ENCODE assay signal across 1 cellular context in the genomic region with DNA sequence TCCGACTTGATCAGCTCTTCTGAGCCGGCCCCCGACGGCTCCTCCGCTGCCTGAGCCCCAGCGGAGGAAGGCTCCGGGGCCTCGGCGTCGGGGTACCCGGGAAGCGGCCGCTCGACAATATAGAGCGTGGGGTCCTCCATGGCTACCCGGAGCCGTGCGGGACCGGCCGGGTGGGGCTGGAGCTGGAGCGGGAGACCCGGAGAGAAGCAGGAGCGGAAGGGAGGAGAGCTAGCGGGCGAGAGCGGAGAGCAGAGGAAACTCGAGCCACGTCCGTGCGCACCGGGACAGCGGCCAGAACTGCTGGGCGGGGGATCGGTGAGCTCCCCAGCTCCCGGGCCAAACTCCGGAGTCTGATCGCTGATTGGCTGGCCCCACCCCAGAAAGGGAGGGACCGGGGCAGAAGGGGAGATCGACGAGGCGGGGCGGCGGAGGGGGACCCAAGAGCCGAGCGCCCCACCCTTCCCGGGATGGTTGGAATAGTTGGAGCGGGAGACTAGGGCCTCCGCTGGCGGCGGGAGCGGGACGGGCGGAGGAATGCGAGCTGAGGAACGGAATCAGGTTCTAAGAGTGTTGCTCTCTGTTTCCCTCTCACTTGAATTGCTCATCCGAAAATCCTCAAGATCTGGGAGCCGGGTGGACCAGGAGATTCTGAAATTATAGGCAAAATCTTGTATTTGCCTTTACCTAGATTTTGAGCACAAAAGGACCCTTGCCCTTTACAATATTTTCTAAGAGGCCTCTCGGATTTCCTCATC.
TF ChIP-seq lines count a peak whose summit lies in the region.

A gene with protein sequence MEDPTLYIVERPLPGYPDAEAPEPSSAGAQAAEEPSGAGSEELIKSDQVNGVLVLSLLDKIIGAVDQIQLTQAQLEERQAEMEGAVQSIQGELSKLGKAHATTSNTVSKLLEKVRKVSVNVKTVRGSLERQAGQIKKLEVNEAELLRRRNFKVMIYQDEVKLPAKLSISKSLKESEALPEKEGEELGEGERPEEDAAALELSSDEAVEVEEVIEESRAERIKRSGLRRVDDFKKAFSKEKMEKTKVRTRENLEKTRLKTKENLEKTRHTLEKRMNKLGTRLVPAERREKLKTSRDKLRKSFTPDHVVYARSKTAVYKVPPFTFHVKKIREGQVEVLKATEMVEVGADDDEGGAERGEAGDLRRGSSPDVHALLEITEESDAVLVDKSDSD (minus strand): TSS at position 299 of the 755 bp plus-strand sequence. CDS start 159 bp downstream, at position 140.

TF ChIP-seq in HEK293, 187 proteins besides CTCF, POLR2A, EP300 and RAD21 (continued from another document and continues in another):
- no peak for TF ChIP-seq ZNF521 (tag by site-specific recombination; IDR thresholded peaks at IDR 0.05)
- no peak for TF ChIP-seq ZNF664 (tag by site-specific recombination; IDR thresholded peaks at IDR 0.05)
- no peak for TF ChIP-seq ZNF488 (tag by site-specific recombination; IDR thresholded peaks at IDR 0.05)
- TF ChIP-seq OSR2 (tag by site-specific recombination; IDR thresholded peaks at IDR 0.05), result no peak; the same call in 1 of the 2 replicates
- TF ChIP-seq PRDM6 (tag by site-specific recombination; IDR thresholded peaks at IDR 0.05), result no peak
- TF ChIP-seq ZNF433 (tag by site-specific recombination; IDR thresholded peaks at IDR 0.05; ENCODE audit: low read depth), result no peak
- no peak for TF ChIP-seq ZNF266 (tag by site-specific recombination; IDR thresholded peaks at IDR 0.05; ENCODE audit: low read depth)
- no peak for TF ChIP-seq ZNF670 (tag by site-specific recombination; IDR thresholded peaks at IDR 0.05; ENCODE audit: low read depth)
- TF ChIP-seq, protein P1, sequence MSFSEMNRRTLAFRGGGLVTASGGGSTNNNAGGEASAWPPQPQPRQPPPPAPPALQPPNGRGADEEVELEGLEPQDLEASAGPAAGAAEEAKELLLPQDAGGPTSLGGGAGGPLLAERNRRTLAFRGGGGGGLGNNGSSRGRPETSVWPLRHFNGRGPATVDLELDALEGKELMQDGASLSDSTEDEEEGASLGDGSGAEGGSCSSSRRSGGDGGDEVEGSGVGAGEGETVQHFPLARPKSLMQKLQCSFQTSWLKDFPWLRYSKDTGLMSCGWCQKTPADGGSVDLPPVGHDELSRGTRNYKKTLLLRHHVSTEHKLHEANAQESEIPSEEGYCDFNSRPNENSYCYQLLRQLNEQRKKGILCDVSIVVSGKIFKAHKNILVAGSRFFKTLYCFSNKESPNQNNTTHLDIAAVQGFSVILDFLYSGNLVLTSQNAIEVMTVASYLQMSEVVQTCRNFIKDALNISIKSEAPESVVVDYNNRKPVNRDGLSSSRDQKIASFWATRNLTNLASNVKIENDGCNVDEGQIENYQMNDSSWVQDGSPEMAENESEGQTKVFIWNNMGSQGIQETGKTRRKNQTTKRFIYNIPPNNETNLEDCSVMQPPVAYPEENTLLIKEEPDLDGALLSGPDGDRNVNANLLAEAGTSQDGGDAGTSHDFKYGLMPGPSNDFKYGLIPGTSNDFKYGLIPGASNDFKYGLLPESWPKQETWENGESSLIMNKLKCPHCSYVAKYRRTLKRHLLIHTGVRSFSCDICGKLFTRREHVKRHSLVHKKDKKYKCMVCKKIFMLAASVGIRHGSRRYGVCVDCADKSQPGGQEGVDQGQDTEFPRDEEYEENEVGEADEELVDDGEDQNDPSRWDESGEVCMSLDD (tag by site-specific recombination; IDR thresholded peaks at IDR 0.05), result peak; percentile 97
- no peak for TF ChIP-seq ZNF830 (tag by site-specific recombination; IDR thresholded peaks at IDR 0.05; ENCODE audit: low read depth)
- TF ChIP-seq ZNF555 (tag by site-specific recombination; conservative IDR thresholded peaks at IDR 0.05), result no peak
- peak; percentile 92 for TF ChIP-seq ZNF394 (tag by site-specific recombination; IDR thresholded peaks at IDR 0.05; ENCODE audit: borderline replicate concordance)
- TF ChIP-seq KLF1 (tag by site-specific recombination; IDR thresholded peaks at IDR 0.05), result peak; percentile 94
- TF ChIP-seq ZNF202 (tag by site-specific recombination; IDR thresholded peaks at IDR 0.05; ENCODE audit: borderline replicate concordance), result no peak
- TF ChIP-seq SP3 (tag by site-specific recombination; IDR thresholded peaks at IDR 0.05), result peak; percentile 94
- no peak for TF ChIP-seq ZNF302 (tag by site-specific recombination; IDR thresholded peaks at IDR 0.05; ENCODE audit: low read depth)
- no peak for TF ChIP-seq ZNF449 (tag by site-specific recombination; IDR thresholded peaks at IDR 0.05)
- TF ChIP-seq ZNF335 (tag by site-specific recombination; conservative IDR thresholded peaks at IDR 0.05), result peak; percentile 68
- no peak for TF ChIP-seq ZNF169 (tag by site-specific recombination; IDR thresholded peaks at IDR 0.05)
- TF ChIP-seq ZNF585B (tag by site-specific recombination; IDR thresholded peaks at IDR 0.05), result no peak
- no peak for TF ChIP-seq ZBTB49 (tag by site-specific recombination; IDR thresholded peaks at IDR 0.05; ENCODE audit: low read depth)
- no peak for TF ChIP-seq GLI2 (tag by site-specific recombination; IDR thresholded peaks at IDR 0.05; ENCODE audit: borderline replicate concordance, low read depth)
- TF ChIP-seq HIC1 (tag by site-specific recombination; IDR thresholded peaks at IDR 0.05), result no peak
- TF ChIP-seq ZNF311 (tag by site-specific recombination; IDR thresholded peaks at IDR 0.05; ENCODE audit: borderline replicate concordance), result no peak
- TF ChIP-seq ZNF37A (tag by site-specific recombination; IDR thresholded peaks at IDR 0.05), result no peak
- TF ChIP-seq BCL11A (tag by site-specific recombination; IDR thresholded peaks at IDR 0.05; ENCODE audit: low read depth), result no peak
- TF ChIP-seq ZNF843 (tag by site-specific recombination; IDR thresholded peaks at IDR 0.05), result peak; percentile 61
- TF ChIP-seq ZNF530 (tag by site-specific recombination; IDR thresholded peaks at IDR 0.05; ENCODE audit: low read depth), result no peak
- TF ChIP-seq ZNF837 (tag by site-specific recombination; IDR thresholded peaks at IDR 0.05), result no peak
- TF ChIP-seq ZNF18 (tag by site-specific recombination; IDR thresholded peaks at IDR 0.05), result no peak
- TF ChIP-seq TSHZ1 (tag by site-specific recombination; IDR thresholded peaks at IDR 0.05; ENCODE audit: borderline replicate concordance), result no peak
- TF ChIP-seq ZNF791 (tag by site-specific recombination; IDR thresholded peaks at IDR 0.05), result no peak
- TF ChIP-seq GLIS2 (tag by site-specific recombination; IDR thresholded peaks at IDR 0.05), result peak; percentile 96
- no peak for TF ChIP-seq ZNF544 (tag by site-specific recombination; IDR thresholded peaks at IDR 0.05)
- TF ChIP-seq WT1 (tag by site-specific recombination; IDR thresholded peaks at IDR 0.05), result peak; percentile 71
- TF ChIP-seq, protein P2, sequence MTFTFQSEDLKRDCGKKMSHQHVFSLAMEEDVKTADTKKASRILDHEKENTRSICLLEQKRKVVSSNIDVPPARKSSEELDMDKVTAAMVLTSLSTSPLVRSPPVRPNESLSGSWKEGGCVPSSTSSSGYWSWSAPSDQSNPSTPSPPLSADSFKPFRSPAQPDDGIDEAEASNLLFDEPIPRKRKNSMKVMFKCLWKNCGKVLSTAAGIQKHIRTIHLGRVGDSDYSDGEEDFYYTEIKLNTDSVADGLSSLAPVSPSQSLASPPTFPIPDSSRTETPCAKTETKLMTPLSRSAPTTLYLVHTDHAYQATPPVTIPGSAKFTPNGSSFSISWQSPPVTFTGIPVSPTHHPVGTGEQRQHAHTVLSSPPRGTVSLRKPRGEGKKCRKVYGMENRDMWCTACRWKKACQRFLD (tag by site-specific recombination; IDR thresholded peaks at IDR 0.05), result no peak
- TF ChIP-seq ZNF701 (tag by site-specific recombination; IDR thresholded peaks at IDR 0.05), result no peak
- TF ChIP-seq ZNF48 (tag by site-specific recombination; IDR thresholded peaks at IDR 0.05), result no peak
